In the genomic region with DNA sequence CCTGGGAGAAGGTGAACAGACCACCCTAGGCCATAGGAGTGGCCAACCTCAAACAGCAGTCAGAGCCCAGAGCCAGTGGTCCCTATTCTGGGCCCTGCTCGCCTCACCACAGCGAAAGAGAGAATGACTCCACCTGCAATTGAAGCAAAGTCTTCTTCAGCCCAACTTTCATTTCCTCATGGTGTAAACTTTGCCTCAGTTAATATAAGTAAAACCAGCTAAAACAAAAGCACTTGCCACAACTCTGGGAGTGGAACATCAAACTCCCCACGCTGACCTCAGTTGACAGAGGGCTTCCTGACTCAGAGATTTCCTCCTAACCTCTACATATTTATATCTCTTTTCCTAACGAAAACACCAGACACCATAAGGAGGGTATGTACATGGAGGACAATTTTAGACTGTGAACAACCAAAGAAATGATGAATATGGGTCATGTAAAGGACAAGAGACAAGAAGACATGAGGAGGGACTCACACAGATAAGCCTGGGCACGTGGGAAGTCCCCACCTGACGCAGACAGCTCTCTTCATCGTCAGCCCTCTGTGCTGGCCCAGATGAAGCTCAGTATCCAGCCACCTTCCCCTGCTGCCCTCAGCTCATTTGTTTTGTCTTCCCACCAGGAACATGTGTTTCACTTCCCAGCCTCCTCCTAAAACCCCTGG, we compare ENCODE assay signal across 15 cellular contexts.
DNase-seq lines count a peak whose midpoint lies in the region; ATAC-seq and TF ChIP-seq lines count a peak whose summit lies in the region.
"Had no signal": no experiment of that assay in that cellular context is flagged by ENCODE, and none has a peak within 500 bp of the region (broad histone marks: within the 10 kb centered on the region; RNA-seq: fewer than 3 reads in every experiment).

No MANE protein-coding gene starts in this region.

- no peak overlapping the region for H2AFZ ChIP-seq in osteoblast (ENCODE audit: low read length)
- H2AFZ ChIP-seq: PC-9 had no signal

- intact Hi-C loops in left colon (cut with DNase I, micrococcal nuclease) (no loop called here), transverse colon (cut with DNase I; ENCODE audit: low total_unique reads) (no loop called here)

- no peaks in the 10 kb centered on the region for H3K27me3 ChIP-seq in osteoblast (ENCODE audit: insufficient read depth, low read length)
- no peaks in the 10 kb centered on the region for H3K27me3 ChIP-seq in transverse colon
- H3K27me3 ChIP-seq: heart left ventricle had no signal

- H4K20me1 ChIP-seq in osteoblast (ENCODE audit: insufficient read depth, low read length): no peaks in the 10 kb centered on the region

- H3K4me2 ChIP-seq in osteoblast (ENCODE audit: insufficient read depth, low read length): no peak overlapping the region
- H3K4me2 ChIP-seq: PC-9 had no signal

- no peak for TF ChIP-seq EP300 in transverse colon (IDR thresholded peaks at IDR 0.05; ENCODE audit: low read depth)

- H3K27ac Mint-ChIP-seq in activated naive CD4-positive, alpha-beta T cell treated with anti-CD3 and anti-CD28 coated beads, Interleukin-2, amount 10 ng/mL, durations not matched to agents 7 days and 5 days: no peak overlapping the region

- H3K4me1 Mint-ChIP-seq in activated naive CD4-positive, alpha-beta T cell treated with anti-CD3 and anti-CD28 coated beads, Interleukin-2, amount 10 ng/mL, durations not matched to agents 7 days and 5 days: no peaks in the 10 kb centered on the region

- H3K4me3 ChIP-seq in osteoblast (ENCODE audit: insufficient read depth, low read length): no peak overlapping the region
- H3K4me3 ChIP-seq in transverse colon: no peak overlapping the region
- H3K4me3 ChIP-seq: heart left ventricle, lower lobe of right lung, PC-9 had no signal

- peak; percentile 2 for DNase-seq in osteoblast (ENCODE audit: insufficient read length, low spot score, missing footprints)
- no peak for DNase-seq in left colon
- no peak for DNase-seq in transverse colon
- no peak for DNase-seq in activated naive CD4-positive, alpha-beta T cell treated with anti-CD3 and anti-CD28 coated beads, Interleukin-2, amount 10 ng/mL, durations not matched to agents 7 days and 5 days
- DNase-seq: amniotic stem cell; effector memory CD4-positive, alpha-beta T cell; heart left ventricle; lower lobe of right lung; NCI-H1417; PC-9; stimulated activated CD4-positive, alpha-beta T cell treated with anti-CD3 and anti-CD28 coated beads, Interleukin-2, amount 100 ng/mL, for 48 hours; T1000 had no signal

- H3K36me3 ChIP-seq in osteoblast (ENCODE audit: insufficient read depth, low read length): no peaks in the 10 kb centered on the region
- no peaks in the 10 kb centered on the region for H3K36me3 ChIP-seq in transverse colon
- H3K36me3 ChIP-seq: heart left ventricle, lower lobe of right lung had no signal

- H3K27me3 Mint-ChIP-seq in activated naive CD4-positive, alpha-beta T cell treated with anti-CD3 and anti-CD28 coated beads, Interleukin-2, amount 10 ng/mL, durations not matched to agents 7 days and 5 days: no peaks in the 10 kb centered on the region

- CTCF ChIA-PET in activated naive CD4-positive, alpha-beta T cell treated with anti-CD3 and anti-CD28 coated beads, Interleukin-2, amount 10 ng/mL, durations not matched to agents 7 days and 5 days (lab: Charles Lee): no interaction called here

- H3K9me3 Mint-ChIP-seq in activated naive CD4-positive, alpha-beta T cell treated with anti-CD3 and anti-CD28 coated beads, Interleukin-2, amount 10 ng/mL, durations not matched to agents 7 days and 5 days: no peaks in the 10 kb centered on the region

- TF ChIP-seq CTCF in osteoblast (IDR thresholded peaks at IDR 0.05; ENCODE audit: extremely low read depth, low read depth, low read length) (no peak), transverse colon (IDR thresholded peaks at IDR 0.05) (no peak)

- H3K79me2 ChIP-seq in osteoblast (ENCODE audit: insufficient read depth, low read length): no peaks in the 10 kb centered on the region

- TF ChIP-seq POLR2A in transverse colon (IDR thresholded peaks at IDR 0.05): no peak

- no peaks in the 10 kb centered on the region for H3K36me3 Mint-ChIP-seq in activated naive CD4-positive, alpha-beta T cell treated with anti-CD3 and anti-CD28 coated beads, Interleukin-2, amount 10 ng/mL, durations not matched to agents 7 days and 5 days

- WGBS in transverse colon (ENCODE audit: low coverage in 1 of 2), 2 donors: 50 to 70% methylated on average over 2 to 7 of the region's 7 CpGs

- no peaks in the 10 kb centered on the region for H3K4me1 ChIP-seq in osteoblast (ENCODE audit: insufficient read depth, low read length)
- H3K4me1 ChIP-seq in transverse colon: no peaks in the 10 kb centered on the region

- ATAC-seq in GM18907 (IDR thresholded peaks at IDR 0.05; ENCODE audit: unreplicated experiment) (peak; percentile 82), GM21528 (IDR thresholded peaks at IDR 0.05; ENCODE audit: low FRiP score, unreplicated experiment) (peak; percentile 86), HG03066 (IDR thresholded peaks at IDR 0.05; ENCODE audit: low read depth, unreplicated experiment) (peak; percentile 63), left colon (no peak)

- in situ Hi-C loops in transverse colon (cut with MboI; ENCODE audit: low pct_ligation_motif_present in 1 of 4, low pct_unique_long_range_greater_than_20kb in 1 of 4, low sequenced_read_pairs in 3 of 4): no loop called here

- no peak overlapping the region for H3K27ac ChIP-seq in osteoblast (ENCODE audit: low read depth, low read length)
- no peak overlapping the region for H3K27ac ChIP-seq in transverse colon
- H3K27ac ChIP-seq: lower lobe of right lung, PC-9 had no signal

- H3K4me3 Mint-ChIP-seq in activated naive CD4-positive, alpha-beta T cell treated with anti-CD3 and anti-CD28 coated beads, Interleukin-2, amount 10 ng/mL, durations not matched to agents 7 days and 5 days: no peak overlapping the region

- no peaks in the 10 kb centered on the region for H3K9me3 ChIP-seq in osteoblast (ENCODE audit: low read depth, low read length)
- no peaks in the 10 kb centered on the region for H3K9me3 ChIP-seq in transverse colon
- H3K9me3 ChIP-seq: heart left ventricle, lower lobe of right lung had no signal
